Comparison of ENCODE assay signal across 1 cellular context in the genomic region with DNA sequence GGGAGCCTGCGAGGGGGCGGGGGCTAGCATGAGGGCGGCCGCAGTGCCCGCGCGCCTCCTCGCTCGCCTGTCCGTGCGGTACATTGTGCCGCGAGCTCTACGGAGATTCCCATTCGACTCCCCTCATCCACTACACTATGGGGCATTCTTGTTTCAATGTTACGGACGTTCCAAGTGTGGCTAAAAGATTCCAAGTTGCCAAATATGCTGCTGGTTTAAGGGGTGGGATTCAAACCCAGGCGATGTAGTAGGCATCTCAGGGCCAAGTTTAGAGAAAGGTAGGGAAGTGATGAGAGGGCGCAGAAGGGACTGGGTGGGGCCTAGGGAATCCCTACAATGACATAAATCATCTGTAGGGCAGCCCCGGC.
TF ChIP-seq lines count a peak whose summit lies in the region.

No MANE protein-coding gene starts in this region.

TF ChIP-seq in H1, 55 proteins besides CTCF, POLR2A, EP300 and RAD21:
- TF ChIP-seq CHD7 (IDR thresholded peaks at IDR 0.05; ENCODE audit: insufficient replicate concordance, low read length) = no peak
- no peak for TF ChIP-seq CBX8 (IDR thresholded peaks at IDR 0.05; ENCODE audit: borderline replicate concordance, low read depth, low read length)
- TF ChIP-seq RFX5 (IDR thresholded peaks at IDR 0.05; ENCODE audit: borderline replicate concordance, low read depth, low read length) = no peak
- TF ChIP-seq RXRA (IDR thresholded peaks at IDR 0.05; ENCODE audit: insufficient read depth, low read depth, low read length) = no peak
- no peak for TF ChIP-seq YY1 (IDR thresholded peaks at IDR 0.05; ENCODE audit: low read depth, low read length)
- no peak for TF ChIP-seq HDAC2 (IDR thresholded peaks at IDR 0.05; ENCODE audit: borderline replicate concordance in 1 of 2, low read depth in 2 of 2, low read length in 2 of 2)
- TF ChIP-seq SAP30 (IDR thresholded peaks at IDR 0.05; ENCODE audit: insufficient read depth, insufficient replicate concordance, low read length) = no peak
- no peak for TF ChIP-seq TBP (IDR thresholded peaks at IDR 0.05; ENCODE audit: low read depth, low read length)
- TF ChIP-seq NANOG (IDR thresholded peaks at IDR 0.05; ENCODE audit: insufficient read depth, low read depth, low read length, poor library complexity, severe bottlenecking) = no peak
- TF ChIP-seq NRF1 (IDR thresholded peaks at IDR 0.05; ENCODE audit: low read depth, low read length) = no peak
- TF ChIP-seq BCL11A (IDR thresholded peaks at IDR 0.05; ENCODE audit: low read depth in 2 of 2, low read length in 2 of 2) = no peak
- no peak for TF ChIP-seq KDM5A (IDR thresholded peaks at IDR 0.05; ENCODE audit: low read length)
- TF ChIP-seq SP4 (IDR thresholded peaks at IDR 0.05; ENCODE audit: low read length) = no peak; the same call in 1 of the 2 replicates
- TF ChIP-seq CEBPB (IDR thresholded peaks at IDR 0.05; ENCODE audit: low read depth, low read length) = no peak
- no peak for TF ChIP-seq EZH2 (IDR thresholded peaks at IDR 0.05; ENCODE audit: low read depth, low read length, severe bottlenecking)
- TF ChIP-seq, protein P1, sequence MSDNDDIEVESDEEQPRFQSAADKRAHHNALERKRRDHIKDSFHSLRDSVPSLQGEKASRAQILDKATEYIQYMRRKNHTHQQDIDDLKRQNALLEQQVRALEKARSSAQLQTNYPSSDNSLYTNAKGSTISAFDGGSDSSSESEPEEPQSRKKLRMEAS (IDR thresholded peaks at IDR 0.05) = no peak
- TF ChIP-seq FOSL1 (IDR thresholded peaks at IDR 0.05; ENCODE audit: insufficient read depth, low read depth, low read length) = no peak
